Comparison of ENCODE assay signal across 16 cellular contexts in the genomic region with DNA sequence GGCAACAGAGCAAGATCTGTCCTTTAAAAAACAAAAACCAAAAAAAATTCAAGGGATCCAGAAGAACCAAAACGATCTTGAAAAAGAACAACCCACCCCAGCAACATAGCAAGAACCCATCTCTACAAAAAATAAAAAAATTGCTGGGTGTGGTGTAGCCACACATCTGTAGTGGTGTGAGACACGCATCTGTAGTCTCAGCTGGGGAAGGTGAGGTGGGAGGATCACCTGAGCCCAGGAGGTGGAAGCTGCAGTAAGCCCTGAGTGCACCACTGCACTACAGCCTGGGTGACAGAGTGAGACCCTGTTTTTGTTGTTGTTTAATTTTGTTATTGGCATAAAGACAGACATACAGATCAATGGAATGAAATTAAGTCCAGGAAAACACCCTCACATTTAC. TPM values are rescaled to one million over a fixed set of nuclear protein-coding genes. Genes with fewer than 3 reads are reported as not detected.
A peak's percentile ranks its signal among the peaks of the same experiment; 100 is the strongest.
DNase-seq lines count a peak whose midpoint lies in the region; ATAC-seq and TF ChIP-seq lines count a peak whose summit lies in the region.
"Had no signal": no experiment of that assay in that cellular context is flagged by ENCODE, and none has a peak within 500 bp of the region (broad histone marks: within the 10 kb centered on the region; RNA-seq: fewer than 3 reads in every experiment).

No MANE protein-coding gene starts in this region.

- no peaks in the 10 kb centered on the region for H3K27me3 Mint-ChIP-seq in CD4-positive, CD25-positive, alpha-beta regulatory T cell
- H3K27me3 Mint-ChIP-seq in CD8-positive, alpha-beta memory T cell: no peaks in the 10 kb centered on the region
- no peaks in the 10 kb centered on the region for H3K27me3 Mint-ChIP-seq in central memory CD8-positive, alpha-beta T cell
- H3K27me3 Mint-ChIP-seq in natural killer cell (ENCODE audit: low read depth in 2 of 2): no peaks in the 10 kb centered on the region

- CTCF ChIA-PET in CD8-positive, alpha-beta memory T cell (lab: Charles Lee): no interaction called here

- H3K9me3 ChIP-seq in CD4-positive, CD25-positive, alpha-beta regulatory T cell (ENCODE audit: control insufficient read depth in 2 of 2, low read length in 2 of 2): no peaks in the 10 kb centered on the region
- no peaks in the 10 kb centered on the region for H3K9me3 ChIP-seq in CD8-positive, alpha-beta memory T cell (ENCODE audit: low read length)

- no peak overlapping the region for H3K27ac ChIP-seq in CD4-positive, CD25-positive, alpha-beta regulatory T cell (ENCODE audit: insufficient read depth, low read length, poor library complexity, severe bottlenecking)
- H3K27ac ChIP-seq in CD8-positive, alpha-beta memory T cell (ENCODE audit: low read depth, low read length): no peak overlapping the region

- no peak for DNase-seq in CD4-positive, CD25-positive, alpha-beta regulatory T cell
- no peak for DNase-seq in CD8-positive, alpha-beta memory T cell
- DNase-seq in central memory CD8-positive, alpha-beta T cell (ENCODE audit: low spot score in 2 of 2): no peak
- no peak for DNase-seq in natural killer cell
- no peak for DNase-seq in activated naive CD4-positive, alpha-beta T cell treated with Interleukin-2 at 50 U/mL for 16 hours
- DNase-seq: AML-193, DMS79, HFFc6, MV-4-11, NCI-H1417, NCI-H187 treated with DMSO at 0.1 percent for 48 hours, NCI-H446, RPMI8226, SIG-M5 had no signal

- H3K36me3 ChIP-seq in CD4-positive, CD25-positive, alpha-beta regulatory T cell (ENCODE audit: control insufficient read depth, insufficient read depth, low read length): peaks cover 5% of the 10 kb centered on the region
- no peaks in the 10 kb centered on the region for H3K36me3 ChIP-seq in CD8-positive, alpha-beta memory T cell (ENCODE audit: insufficient read depth, low read length)

- H3K27ac Mint-ChIP-seq in CD4-positive, CD25-positive, alpha-beta regulatory T cell: peak overlapping the region; percentile 54 to 83 (median 72)
- peak overlapping the region; percentile 10 to 86 (median 55) for H3K27ac Mint-ChIP-seq in CD8-positive, alpha-beta memory T cell
- peak overlapping the region; percentile 22 for H3K27ac Mint-ChIP-seq in central memory CD8-positive, alpha-beta T cell (ENCODE audit: low read depth)
- H3K27ac Mint-ChIP-seq in natural killer cell: peak overlapping the region; percentile 79 to 86
- H3K27ac Mint-ChIP-seq: HFFc6 had no signal

- peak overlapping the region in 1 of 4 donors; percentile 2 for H3K4me3 Mint-ChIP-seq in CD4-positive, CD25-positive, alpha-beta regulatory T cell
- H3K4me3 Mint-ChIP-seq in CD8-positive, alpha-beta memory T cell: peak overlapping the region in 4 of 7 donors; percentile 15 to 44 (median 26)
- no peak overlapping the region for H3K4me3 Mint-ChIP-seq in central memory CD8-positive, alpha-beta T cell
- H3K4me3 Mint-ChIP-seq in natural killer cell: peak overlapping the region; percentile 26
- H3K4me3 Mint-ChIP-seq: HFFc6 had no signal

- H3K9me3 Mint-ChIP-seq in CD4-positive, CD25-positive, alpha-beta regulatory T cell: peaks cover 0 to 12% (median 5%) of the 10 kb centered on the region in 7 donors
- H3K9me3 Mint-ChIP-seq in CD8-positive, alpha-beta memory T cell: peaks cover 0 to 7% (median 4%) of the 10 kb centered on the region in 5 donors
- H3K9me3 Mint-ChIP-seq in central memory CD8-positive, alpha-beta T cell: peaks cover 5% of the 10 kb centered on the region
- H3K9me3 Mint-ChIP-seq in natural killer cell: peaks cover 3 to 7% of the 10 kb centered on the region in 2 donors
- H3K9me3 Mint-ChIP-seq: HFFc6 had no signal

- H3K4me1 Mint-ChIP-seq in CD4-positive, CD25-positive, alpha-beta regulatory T cell: peaks cover 44 to 71% (median 58%) of the 10 kb centered on the region in 4 donors
- H3K4me1 Mint-ChIP-seq in CD8-positive, alpha-beta memory T cell: peaks cover 56 to 80% (median 74%) of the 10 kb centered on the region in 3 donors
- peaks cover 58% of the 10 kb centered on the region for H3K4me1 Mint-ChIP-seq in central memory CD8-positive, alpha-beta T cell
- H3K4me1 Mint-ChIP-seq in natural killer cell: peaks cover 71 to 75% of the 10 kb centered on the region in 2 donors

- POLR2A ChIA-PET in CD8-positive, alpha-beta memory T cell (lab: Charles Lee): no interaction called here

- ATAC-seq in CD4-positive, CD25-positive, alpha-beta regulatory T cell (ENCODE audit: low read depth in 2 of 2): no peak
- peak; percentile 71 for ATAC-seq in central memory CD8-positive, alpha-beta T cell (replicated peaks; ENCODE audit: extremely low read depth, poor library complexity, severe bottlenecking)
- ATAC-seq in natural killer cell (peak in 2 of 3 donors; percentile 44 to 58), HG02884 (IDR thresholded peaks at IDR 0.05; ENCODE audit: unreplicated experiment) (no peak), GM21723 (IDR thresholded peaks at IDR 0.05; ENCODE audit: unreplicated experiment) (no peak)

- H3K4me3 ChIP-seq in CD4-positive, CD25-positive, alpha-beta regulatory T cell (ENCODE audit: low read depth, low read length): no peak overlapping the region
- no peak overlapping the region for H3K4me3 ChIP-seq in CD8-positive, alpha-beta memory T cell (ENCODE audit: low read length)

- H3K27me3 ChIP-seq in CD4-positive, CD25-positive, alpha-beta regulatory T cell (ENCODE audit: control insufficient read depth, insufficient read depth, low read length): no peaks in the 10 kb centered on the region
- H3K27me3 ChIP-seq in CD8-positive, alpha-beta memory T cell (ENCODE audit: insufficient read depth, low read length, poor library complexity, severe bottlenecking): no peaks in the 10 kb centered on the region

- H3K4me1 ChIP-seq in CD4-positive, CD25-positive, alpha-beta regulatory T cell (ENCODE audit: control insufficient read depth, insufficient read depth, low read length, poor library complexity, severe bottlenecking): no peaks in the 10 kb centered on the region
- H3K4me1 ChIP-seq in CD8-positive, alpha-beta memory T cell (ENCODE audit: insufficient read depth, low read length): peaks cover 19% of the 10 kb centered on the region

- peaks cover 12% of the 10 kb centered on the region for H3K36me3 Mint-ChIP-seq in CD4-positive, CD25-positive, alpha-beta regulatory T cell
- peaks cover 9 to 16% (median 13%) of the 10 kb centered on the region in 3 donors for H3K36me3 Mint-ChIP-seq in CD8-positive, alpha-beta memory T cell
- H3K36me3 Mint-ChIP-seq in central memory CD8-positive, alpha-beta T cell (ENCODE audit: insufficient read depth): peaks cover 7% of the 10 kb centered on the region
- peaks cover 7% of the 10 kb centered on the region for H3K36me3 Mint-ChIP-seq in natural killer cell

- no peak for TF ChIP-seq CTCF in natural killer cell (IDR thresholded peaks at IDR 0.05)

- intact Hi-C loops in natural killer cell (cut with micrococcal nuclease): loop anchor here (2.0 kb wide), 1 partner anchor 20 kb away; no protein-coding TSS in a partner anchor

RNA-seq across cellular contexts. Expression of gene TRIM33, which starts 22.3 kb away (rescaled TPM):
- total RNA-seq in CD4-positive, CD25-positive, alpha-beta regulatory T cell: 56.6 TPM
- polyA plus RNA-seq in CD4-positive, CD25-positive, alpha-beta regulatory T cell: 10 to 100 TPM; 27.7 to 34.7 (median 30.7) TPM
- 10 to 100 TPM; 32.0 to 35.6 TPM for total RNA-seq in CD8-positive, alpha-beta memory T cell
- polyA plus RNA-seq in CD8-positive, alpha-beta memory T cell: 45.3 TPM
- 10 to 100 TPM; 70.6 to 91.5 (median 86.1) TPM for total RNA-seq in natural killer cell

Comparison
In these comparisons a context has a peak if more than half of its experiments do, and no peak if none do; other contexts are left out.
1. ATAC-seq: peak in central memory CD8-positive, alpha-beta T cell (single experiment) and natural killer cell (2 of 3); none in CD4-positive, CD25-positive, alpha-beta regulatory T cell (0 of 2), HG02884 (single experiment) and GM21723 (single experiment).
2. H3K27ac Mint-ChIP-seq: peak in every context shown above with its lines; median percentile 82 in natural killer cell; 72 in CD4-positive, CD25-positive, alpha-beta regulatory T cell; 55 in CD8-positive, alpha-beta memory T cell; 22 in central memory CD8-positive, alpha-beta T cell.